20 cellular contexts compared by ENCODE assay signal in genomic region chrX:70535198-70535597, GRCh38.
DNase-seq lines count a peak whose midpoint lies in the region; ATAC-seq, FAIRE-seq and TF ChIP-seq lines count a peak whose summit lies in the region.
"Had no signal": no experiment of that assay in that cellular context is flagged by ENCODE, and none has a peak within 500 bp of the region (broad histone marks: within the 10 kb centered on the region; RNA-seq: fewer than 3 reads in every experiment).

No MANE protein-coding gene starts in this region.

- 44% methylated on average over 1 of the region's 1 CpG for WGBS in A549 (ENCODE audit: missing lambda C conversion rate)
- WGBS in pancreas, 2 donors, result 69 to 100% methylated on average over 1 of the region's 1 CpG

- H3K27me3 Mint-ChIP-seq in mesothelial cell of epicardium (ENCODE audit: low read depth), result peaks cover 14% of the 10 kb centered on the region

- H3K9me3 ChIP-seq in A549 (no peaks in the 10 kb centered on the region), PC-3 (ENCODE audit: low read length) (no peaks in the 10 kb centered on the region), pancreas (no peaks in the 10 kb centered on the region), MG63 (no peaks in the 10 kb centered on the region)
- H3K9me3 ChIP-seq: Caco-2 had no signal

- POLR2A ChIA-PET in A549 (lab: Yijun Ruan, JAX) (no interaction called here), PC-3 (lab: Charles Lee; ENCODE audit: unreplicated experiment) (interaction anchor here (0.6 kb wide), 1 partner anchor 56 kb away, joined by 4 read pairs; no protein-coding TSS in a partner anchor)

- H3K27me3 ChIP-seq in PC-3 (ENCODE audit: low read length) (no peaks in the 10 kb centered on the region), pancreas (peaks cover 0 to 4% (median 0%) of the 10 kb centered on the region in 4 donors), MG63 (no peaks in the 10 kb centered on the region)

- no TSS peak for BruUV-seq in PC-3 (replicated peaks; lab: Mats Ljungman, UMichigan)

- intact Hi-C loops in PC-3 (cut with micrococcal nuclease) (no loop called here), left colon (cut with DNase I, micrococcal nuclease) (no loop called here), pancreas (cut with DNase I) (no loop called here)

- no peak overlapping the region for H3K9ac ChIP-seq in PC-3 (ENCODE audit: low read length)

- H3K4me3 ChIP-seq in A549 (no peak overlapping the region), PC-3 (ENCODE audit: low read length) (no peak overlapping the region), pancreas (no peak overlapping the region), MG63 (no peak overlapping the region)
- H3K4me3 ChIP-seq: GM12878, GM23338 had no signal

- no peak for TF ChIP-seq EP300 in A549 (IDR thresholded peaks at IDR 0.05)

- no peak overlapping the region for H3K27ac Mint-ChIP-seq in mesothelial cell of epicardium
- H3K27ac Mint-ChIP-seq: CD4-positive, alpha-beta memory T cell; GM23338; H9 had no signal

- H3K4me1 ChIP-seq in A549 (no peaks in the 10 kb centered on the region), PC-3 (ENCODE audit: insufficient read depth, low read length) (no peaks in the 10 kb centered on the region), pancreas (peaks cover 0 to 2% (median 0%) of the 10 kb centered on the region in 3 donors)
- H3K4me1 ChIP-seq: Caco-2 had no signal

- H3K9me2 ChIP-seq in PC-3 (replicated peaks; ENCODE audit: low read length), result no peaks in the 10 kb centered on the region

- H3K4me1 Mint-ChIP-seq in mesothelial cell of epicardium, result no peaks in the 10 kb centered on the region
- H3K4me1 Mint-ChIP-seq: CD4-positive, alpha-beta memory T cell; GM23338; H9 had no signal

- H3F3A ChIP-seq in PC-3 (ENCODE audit: low read length, unreplicated experiment), result no peaks in the 10 kb centered on the region

- DNase-seq in A549 (ENCODE audit: low read depth in 1 of 2, low spot score in 1 of 2) (no peak), PC-3 (peak; percentile 4), left colon (peak in 1 of 2 donors; percentile 17), pancreas (no peak), COLO668 (lab: John Stamatoyannopoulos, UW; ENCODE audit: unreplicated experiment) (no peak), MG63 (no peak), mesothelial cell of epicardium (ENCODE audit: low spot score in 2 of 2, unreplicated experiment in 2 of 2) (no peak)
- DNase-seq: 8988T; C1 segment of cervical spinal cord; Caco-2; CD4-positive, alpha-beta memory T cell; DMS153; DND-41; H9 had no signal

- TF ChIP-seq CTCF in A549 (IDR thresholded peaks at IDR 0.05) (no peak), PC-3 (conservative IDR thresholded peaks at IDR 0.05; ENCODE audit: low read depth, low read length) (no peak), pancreas (IDR thresholded peaks at IDR 0.05) (no peak), mesothelial cell of epicardium (IDR thresholded peaks at IDR 0.05; ENCODE audit: unreplicated experiment) (no peak)

- H2AFZ ChIP-seq in PC-3 (ENCODE audit: low read length), result no peak overlapping the region
- H2AFZ ChIP-seq: GM23338 had no signal

- FAIRE-seq in A549 (lab: Jason Lieb, UNC) (peak; percentile 84), pancreas (lab: Jason Lieb, UNC) (peak; percentile 93)
- FAIRE-seq: G401.6, GM12878, GM18507 had no signal

- H3K4me2 ChIP-seq in A549, result no peak overlapping the region
- no peak overlapping the region for H3K4me2 ChIP-seq in PC-3 (ENCODE audit: low read length)
- H3K4me2 ChIP-seq: GM23338 had no signal

- H3K36me3 ChIP-seq in PC-3 (ENCODE audit: low read depth, low read length), result no peaks in the 10 kb centered on the region
- no peaks in the 10 kb centered on the region for H3K36me3 ChIP-seq in pancreas
- H3K36me3 ChIP-seq in MG63, result no peaks in the 10 kb centered on the region

- H3K27ac ChIP-seq in A549 (no peak overlapping the region), PC-3 (ENCODE audit: low read length) (no peak overlapping the region), pancreas (no peak overlapping the region)

- ATAC-seq in A549 (no peak), PC-3 (no peak), left colon (peak; percentile 96), pancreas (peak in 1 of 4 donors; percentile 36), HG03442 (IDR thresholded peaks at IDR 0.05; ENCODE audit: unreplicated experiment) (no peak)
- ATAC-seq: GM12878, GM23338, HCT116 had no signal

- no peaks in the 10 kb centered on the region for H4K20me1 ChIP-seq in PC-3 (ENCODE audit: low read length)

- H3K36me3 Mint-ChIP-seq in mesothelial cell of epicardium, result no peaks in the 10 kb centered on the region
- H3K36me3 Mint-ChIP-seq: CD4-positive, alpha-beta memory T cell had no signal

- no peaks in the 10 kb centered on the region for H3K79me2 ChIP-seq in PC-3 (ENCODE audit: low read length)

- CTCF ChIA-PET in A549 (lab: Yijun Ruan, JAX) (no interaction called here), PC-3 (lab: Charles Lee) (no interaction called here)

- H3K9me3 Mint-ChIP-seq in mesothelial cell of epicardium, result peaks cover 34% of the 10 kb centered on the region
- H3K9me3 Mint-ChIP-seq: GM23338 had no signal

- no peak for TF ChIP-seq RAD21 in A549 (conservative IDR thresholded peaks at IDR 0.05 in 1 of 2, IDR thresholded peaks at IDR 0.05 in 1 of 2)

- TF ChIP-seq POLR2A in A549 (IDR thresholded peaks at IDR 0.05; ENCODE audit: low read length), result no peak

- no peak overlapping the region for H3K4me3 Mint-ChIP-seq in mesothelial cell of epicardium
- H3K4me3 Mint-ChIP-seq: CD4-positive, alpha-beta memory T cell; GM23338; H9 had no signal

TF ChIP-seq in A549, 52 proteins besides CTCF, POLR2A, EP300 and RAD21:
- no peak for TF ChIP-seq CBX2 (IDR thresholded peaks at IDR 0.05; ENCODE audit: borderline replicate concordance, low read depth)
- no peak for TF ChIP-seq PHF8 (IDR thresholded peaks at IDR 0.05; ENCODE audit: borderline replicate concordance, low read depth)
- TF ChIP-seq RFX5 (IDR thresholded peaks at IDR 0.05), result no peak
- no peak for TF ChIP-seq NR3C1 (IDR thresholded peaks at IDR 0.05)
- TF ChIP-seq HMGXB4 (CRISPR knock-in tag; IDR thresholded peaks at IDR 0.05; ENCODE audit: borderline replicate concordance), result no peak
- no peak for TF ChIP-seq MAFK (IDR thresholded peaks at IDR 0.05; ENCODE audit: partially characterized antibody)
- no peak for TF ChIP-seq JUNB (IDR thresholded peaks at IDR 0.05)
- TF ChIP-seq ZC3H11A (IDR thresholded peaks at IDR 0.05), result no peak
- no peak for TF ChIP-seq TFCP2L1 (CRISPR knock-in tag; IDR thresholded peaks at IDR 0.05)
- TF ChIP-seq, protein P1, sequence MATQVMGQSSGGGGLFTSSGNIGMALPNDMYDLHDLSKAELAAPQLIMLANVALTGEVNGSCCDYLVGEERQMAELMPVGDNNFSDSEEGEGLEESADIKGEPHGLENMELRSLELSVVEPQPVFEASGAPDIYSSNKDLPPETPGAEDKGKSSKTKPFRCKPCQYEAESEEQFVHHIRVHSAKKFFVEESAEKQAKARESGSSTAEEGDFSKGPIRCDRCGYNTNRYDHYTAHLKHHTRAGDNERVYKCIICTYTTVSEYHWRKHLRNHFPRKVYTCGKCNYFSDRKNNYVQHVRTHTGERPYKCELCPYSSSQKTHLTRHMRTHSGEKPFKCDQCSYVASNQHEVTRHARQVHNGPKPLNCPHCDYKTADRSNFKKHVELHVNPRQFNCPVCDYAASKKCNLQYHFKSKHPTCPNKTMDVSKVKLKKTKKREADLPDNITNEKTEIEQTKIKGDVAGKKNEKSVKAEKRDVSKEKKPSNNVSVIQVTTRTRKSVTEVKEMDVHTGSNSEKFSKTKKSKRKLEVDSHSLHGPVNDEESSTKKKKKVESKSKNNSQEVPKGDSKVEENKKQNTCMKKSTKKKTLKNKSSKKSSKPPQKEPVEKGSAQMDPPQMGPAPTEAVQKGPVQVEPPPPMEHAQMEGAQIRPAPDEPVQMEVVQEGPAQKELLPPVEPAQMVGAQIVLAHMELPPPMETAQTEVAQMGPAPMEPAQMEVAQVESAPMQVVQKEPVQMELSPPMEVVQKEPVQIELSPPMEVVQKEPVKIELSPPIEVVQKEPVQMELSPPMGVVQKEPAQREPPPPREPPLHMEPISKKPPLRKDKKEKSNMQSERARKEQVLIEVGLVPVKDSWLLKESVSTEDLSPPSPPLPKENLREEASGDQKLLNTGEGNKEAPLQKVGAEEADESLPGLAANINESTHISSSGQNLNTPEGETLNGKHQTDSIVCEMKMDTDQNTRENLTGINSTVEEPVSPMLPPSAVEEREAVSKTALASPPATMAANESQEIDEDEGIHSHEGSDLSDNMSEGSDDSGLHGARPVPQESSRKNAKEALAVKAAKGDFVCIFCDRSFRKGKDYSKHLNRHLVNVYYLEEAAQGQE (IDR thresholded peaks at IDR 0.05), result no peak
- TF ChIP-seq SMC3 (IDR thresholded peaks at IDR 0.05), result no peak
